ENCODE assay signal across 8 cellular contexts in the genomic region with DNA sequence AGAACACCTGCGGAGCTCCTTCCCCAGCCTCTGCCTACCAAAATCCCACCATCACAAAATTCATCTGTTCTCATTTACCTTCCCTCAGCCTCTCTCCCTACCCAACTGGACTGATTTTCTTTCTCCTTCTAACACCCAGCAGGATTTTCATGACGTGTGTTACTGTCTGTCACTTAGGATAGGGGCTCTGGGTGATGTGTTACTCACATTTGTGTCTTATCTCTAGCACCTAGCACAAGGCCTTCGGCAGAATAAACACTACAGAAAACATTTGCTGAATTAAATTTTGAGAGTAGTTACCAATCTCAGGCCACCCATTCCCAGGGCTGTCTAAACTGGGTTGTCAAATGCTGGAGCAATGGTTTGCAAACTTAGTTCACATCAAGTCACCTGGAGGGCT.
"Had no signal": no experiment of that assay in that cellular context is flagged by ENCODE, and none has a peak within 500 bp of the region (broad histone marks: within the 10 kb centered on the region; RNA-seq: fewer than 3 reads in every experiment).

No MANE protein-coding gene starts in this region.

- H3K4me3 Mint-ChIP-seq: GM23338, H9, HFFc6 had no signal

- H3K4me1 ChIP-seq: HAP-1 had no signal

- H3K27ac ChIP-seq: GM23248 had no signal

- H3K9me3 ChIP-seq: HAP-1 had no signal

- DNase-seq: GM23248, GOT3, H7, H9, HCEC 1CT, HFFc6 had no signal

- H3K36me3 ChIP-seq: HAP-1 had no signal

- H3K27ac Mint-ChIP-seq: GM23338, H9, HFFc6 had no signal

- H3K4me2 ChIP-seq: GM23338 had no signal

- H3K9ac ChIP-seq: GM23248 had no signal

- H3K4me3 ChIP-seq: GM23248, GM23338, HAP-1 had no signal

- H3K9me3 Mint-ChIP-seq: GM23338, H9, HFFc6 had no signal
